Comparison of ENCODE assay signal across 1 cellular context in the genomic region with DNA sequence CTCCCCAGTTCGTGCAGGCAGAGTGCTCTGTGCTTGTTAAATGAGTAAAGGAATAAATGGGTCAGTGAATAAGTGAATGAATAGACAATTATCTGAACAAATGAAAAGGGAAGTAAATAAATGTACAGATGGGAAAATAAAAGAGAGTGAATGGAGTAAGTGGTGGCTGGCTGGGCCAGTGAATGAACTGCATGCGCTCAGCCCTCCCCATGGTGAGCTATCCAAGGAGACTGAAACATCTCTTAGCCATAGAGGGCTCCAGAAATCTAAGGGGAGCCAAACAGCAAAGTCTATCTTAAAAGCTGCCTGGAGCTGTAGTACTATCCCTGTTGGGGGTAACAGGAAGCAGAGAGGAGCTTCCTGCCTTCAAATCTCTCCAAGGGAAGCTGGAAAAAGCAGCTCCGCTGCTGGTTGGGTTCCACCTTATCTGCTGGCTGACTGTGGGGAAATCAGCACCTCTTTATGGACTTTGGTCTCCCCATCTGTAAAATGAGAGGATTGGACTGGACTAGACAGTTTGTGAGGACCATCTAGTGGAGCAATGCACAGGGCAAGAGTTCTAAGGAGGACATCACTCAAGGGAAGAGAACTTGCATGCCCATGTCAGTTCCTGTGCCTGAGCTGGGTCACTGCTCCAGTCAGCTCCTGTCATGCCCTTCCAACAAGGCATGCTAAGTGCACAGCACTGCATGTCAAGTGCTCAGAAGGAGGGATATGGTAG.
A peak's percentile ranks its signal among the peaks of the same experiment; 100 is the strongest.
TF ChIP-seq lines count a peak whose summit lies in the region.

No MANE protein-coding gene starts in this region.

TF ChIP-seq in HepG2, 621 proteins besides CTCF, POLR2A, EP300 and RAD21 (continued from another document and continues in another):
- TF ChIP-seq, protein P1, sequence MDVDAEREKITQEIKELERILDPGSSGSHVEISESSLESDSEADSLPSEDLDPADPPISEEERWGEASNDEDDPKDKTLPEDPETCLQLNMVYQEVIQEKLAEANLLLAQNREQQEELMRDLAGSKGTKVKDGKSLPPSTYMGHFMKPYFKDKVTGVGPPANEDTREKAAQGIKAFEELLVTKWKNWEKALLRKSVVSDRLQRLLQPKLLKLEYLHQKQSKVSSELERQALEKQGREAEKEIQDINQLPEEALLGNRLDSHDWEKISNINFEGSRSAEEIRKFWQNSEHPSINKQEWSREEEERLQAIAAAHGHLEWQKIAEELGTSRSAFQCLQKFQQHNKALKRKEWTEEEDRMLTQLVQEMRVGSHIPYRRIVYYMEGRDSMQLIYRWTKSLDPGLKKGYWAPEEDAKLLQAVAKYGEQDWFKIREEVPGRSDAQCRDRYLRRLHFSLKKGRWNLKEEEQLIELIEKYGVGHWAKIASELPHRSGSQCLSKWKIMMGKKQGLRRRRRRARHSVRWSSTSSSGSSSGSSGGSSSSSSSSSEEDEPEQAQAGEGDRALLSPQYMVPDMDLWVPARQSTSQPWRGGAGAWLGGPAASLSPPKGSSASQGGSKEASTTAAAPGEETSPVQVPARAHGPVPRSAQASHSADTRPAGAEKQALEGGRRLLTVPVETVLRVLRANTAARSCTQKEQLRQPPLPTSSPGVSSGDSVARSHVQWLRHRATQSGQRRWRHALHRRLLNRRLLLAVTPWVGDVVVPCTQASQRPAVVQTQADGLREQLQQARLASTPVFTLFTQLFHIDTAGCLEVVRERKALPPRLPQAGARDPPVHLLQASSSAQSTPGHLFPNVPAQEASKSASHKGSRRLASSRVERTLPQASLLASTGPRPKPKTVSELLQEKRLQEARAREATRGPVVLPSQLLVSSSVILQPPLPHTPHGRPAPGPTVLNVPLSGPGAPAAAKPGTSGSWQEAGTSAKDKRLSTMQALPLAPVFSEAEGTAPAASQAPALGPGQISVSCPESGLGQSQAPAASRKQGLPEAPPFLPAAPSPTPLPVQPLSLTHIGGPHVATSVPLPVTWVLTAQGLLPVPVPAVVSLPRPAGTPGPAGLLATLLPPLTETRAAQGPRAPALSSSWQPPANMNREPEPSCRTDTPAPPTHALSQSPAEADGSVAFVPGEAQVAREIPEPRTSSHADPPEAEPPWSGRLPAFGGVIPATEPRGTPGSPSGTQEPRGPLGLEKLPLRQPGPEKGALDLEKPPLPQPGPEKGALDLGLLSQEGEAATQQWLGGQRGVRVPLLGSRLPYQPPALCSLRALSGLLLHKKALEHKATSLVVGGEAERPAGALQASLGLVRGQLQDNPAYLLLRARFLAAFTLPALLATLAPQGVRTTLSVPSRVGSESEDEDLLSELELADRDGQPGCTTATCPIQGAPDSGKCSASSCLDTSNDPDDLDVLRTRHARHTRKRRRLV (CRISPR knock-in tag; IDR thresholded peaks at IDR 0.05), result 0 out of 2 replicates have a peak, but pooled peaks have one; percentile 33
- TF ChIP-seq HIVEP1 (CRISPR knock-in tag; IDR thresholded peaks at IDR 0.05) (peak; percentile 71; the same call in 1 of the 2 replicates), ZNF354B (CRISPR knock-in tag; IDR thresholded peaks at IDR 0.05) (peak; percentile 68; the same call in 1 of the 2 replicates), GPN1 (CRISPR knock-in tag; IDR thresholded peaks at IDR 0.05; ENCODE audit: borderline replicate concordance) (no peak), EED (CRISPR knock-in tag; IDR thresholded peaks at IDR 0.05) (no peak), POLR2AphosphoS2 (IDR thresholded peaks at IDR 0.05; ENCODE audit: low read depth, low read length) (no peak), ZSCAN12 (CRISPR knock-in tag; IDR thresholded peaks at IDR 0.05) (peak; percentile 44; the same call in 1 of the 2 replicates), SP5 (CRISPR knock-in tag; IDR thresholded peaks at IDR 0.05; ENCODE audit: borderline replicate concordance, low read depth) (no peak), NFE2L1 (CRISPR knock-in tag; IDR thresholded peaks at IDR 0.05; ENCODE audit: borderline replicate concordance) (no peak), ZNF605 (CRISPR knock-in tag; IDR thresholded peaks at IDR 0.05) (peak; percentile 21; the same call in 1 of the 2 replicates), MAFF (IDR thresholded peaks at IDR 0.05; ENCODE audit: low read depth, low read length) (no peak), ZSCAN21 (CRISPR knock-in tag; IDR thresholded peaks at IDR 0.05; ENCODE audit: borderline replicate concordance) (peak; percentile 58; the same call in 1 of the 2 replicates), TCF12 (IDR thresholded peaks at IDR 0.05) (no peak), TCF12 (CRISPR knock-in tag; IDR thresholded peaks at IDR 0.05) (0 out of 2 replicates have a peak, but pooled peaks have one; percentile 33), ATRX (CRISPR knock-in tag; IDR thresholded peaks at IDR 0.05; ENCODE audit: borderline replicate concordance) (no peak), KDM6A (CRISPR knock-in tag; IDR thresholded peaks at IDR 0.05; ENCODE audit: low read depth) (peak; percentile 41; the same call in 1 of the 2 replicates), ZNF501 (CRISPR knock-in tag; IDR thresholded peaks at IDR 0.05) (no peak), LCORL (IDR thresholded peaks at IDR 0.05) (no peak), LCORL (CRISPR knock-in tag; IDR thresholded peaks at IDR 0.05) (no peak), TBX2 (CRISPR knock-in tag; IDR thresholded peaks at IDR 0.05; ENCODE audit: borderline replicate concordance) (peak; percentile 39; the same call in 1 of the 2 replicates), ZNF746 (CRISPR knock-in tag; IDR thresholded peaks at IDR 0.05) (0 out of 2 replicates have a peak, but pooled peaks have one; percentile 39), ZNF777 (CRISPR knock-in tag; IDR thresholded peaks at IDR 0.05) (0 out of 2 replicates have a peak, but pooled peaks have one; percentile 31), PITX1 (CRISPR knock-in tag; IDR thresholded peaks at IDR 0.05) (no peak), ZNF124 (CRISPR knock-in tag; IDR thresholded peaks at IDR 0.05) (0 out of 2 replicates have a peak, but pooled peaks have one; percentile 59), ZNF3 (CRISPR knock-in tag; IDR thresholded peaks at IDR 0.05) (0 out of 2 replicates have a peak, but pooled peaks have one; percentile 55), BORCS8-MEF2B (CRISPR knock-in tag; IDR thresholded peaks at IDR 0.05) (0 out of 2 replicates have a peak, but pooled peaks have one; percentile 17), CREM (IDR thresholded peaks at IDR 0.05) (peak; percentile 26; the same call in 1 of the 2 replicates), CREM (CRISPR knock-in tag; IDR thresholded peaks at IDR 0.05) (no peak), ZC3H13 (CRISPR knock-in tag; IDR thresholded peaks at IDR 0.05) (no peak), ZNF644 (CRISPR knock-in tag; IDR thresholded peaks at IDR 0.05; ENCODE audit: low read depth) (peak; percentile 86), HNRNPUL1 (IDR thresholded peaks at IDR 0.05; ENCODE audit: low read depth, low read length) (no peak), SMARCC2 (IDR thresholded peaks at IDR 0.05) (no peak), KDM1A (CRISPR knock-in tag; IDR thresholded peaks at IDR 0.05) (peak; percentile 33; the same call in 1 of the 2 replicates), XRCC5 (optimal IDR thresholded peaks at IDR 0.05; ENCODE audit: low read length) (peak; percentile 33)
- TF ChIP-seq, protein P2, sequence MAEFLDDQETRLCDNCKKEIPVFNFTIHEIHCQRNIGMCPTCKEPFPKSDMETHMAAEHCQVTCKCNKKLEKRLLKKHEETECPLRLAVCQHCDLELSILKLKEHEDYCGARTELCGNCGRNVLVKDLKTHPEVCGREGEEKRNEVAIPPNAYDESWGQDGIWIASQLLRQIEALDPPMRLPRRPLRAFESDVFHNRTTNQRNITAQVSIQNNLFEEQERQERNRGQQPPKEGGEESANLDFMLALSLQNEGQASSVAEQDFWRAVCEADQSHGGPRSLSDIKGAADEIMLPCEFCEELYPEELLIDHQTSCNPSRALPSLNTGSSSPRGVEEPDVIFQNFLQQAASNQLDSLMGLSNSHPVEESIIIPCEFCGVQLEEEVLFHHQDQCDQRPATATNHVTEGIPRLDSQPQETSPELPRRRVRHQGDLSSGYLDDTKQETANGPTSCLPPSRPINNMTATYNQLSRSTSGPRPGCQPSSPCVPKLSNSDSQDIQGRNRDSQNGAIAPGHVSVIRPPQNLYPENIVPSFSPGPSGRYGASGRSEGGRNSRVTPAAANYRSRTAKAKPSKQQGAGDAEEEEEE (CRISPR knock-in tag; IDR thresholded peaks at IDR 0.05; ENCODE audit: borderline replicate concordance), result no peak
- TF ChIP-seq, protein P3, sequence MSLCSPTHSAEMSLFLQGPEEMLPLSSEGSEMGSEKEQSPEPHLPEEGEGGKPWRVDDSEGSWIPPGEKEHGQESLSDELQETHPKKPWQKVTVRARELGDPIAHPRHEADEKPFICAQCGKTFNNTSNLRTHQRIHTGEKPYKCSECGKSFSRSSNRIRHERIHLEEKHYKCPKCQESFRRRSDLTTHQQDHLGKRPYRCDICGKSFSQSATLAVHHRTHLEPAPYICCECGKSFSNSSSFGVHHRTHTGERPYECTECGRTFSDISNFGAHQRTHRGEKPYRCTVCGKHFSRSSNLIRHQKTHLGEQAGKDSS (CRISPR knock-in tag; IDR thresholded peaks at IDR 0.05; ENCODE audit: borderline replicate concordance, low read depth), result peak; percentile 5; the same call in 1 of the 2 replicates
- TF ChIP-seq, protein P4, sequence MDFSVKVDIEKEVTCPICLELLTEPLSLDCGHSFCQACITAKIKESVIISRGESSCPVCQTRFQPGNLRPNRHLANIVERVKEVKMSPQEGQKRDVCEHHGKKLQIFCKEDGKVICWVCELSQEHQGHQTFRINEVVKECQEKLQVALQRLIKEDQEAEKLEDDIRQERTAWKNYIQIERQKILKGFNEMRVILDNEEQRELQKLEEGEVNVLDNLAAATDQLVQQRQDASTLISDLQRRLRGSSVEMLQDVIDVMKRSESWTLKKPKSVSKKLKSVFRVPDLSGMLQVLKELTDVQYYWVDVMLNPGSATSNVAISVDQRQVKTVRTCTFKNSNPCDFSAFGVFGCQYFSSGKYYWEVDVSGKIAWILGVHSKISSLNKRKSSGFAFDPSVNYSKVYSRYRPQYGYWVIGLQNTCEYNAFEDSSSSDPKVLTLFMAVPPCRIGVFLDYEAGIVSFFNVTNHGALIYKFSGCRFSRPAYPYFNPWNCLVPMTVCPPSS (IDR thresholded peaks at IDR 0.05), result no peak
- TF ChIP-seq, protein P5, sequence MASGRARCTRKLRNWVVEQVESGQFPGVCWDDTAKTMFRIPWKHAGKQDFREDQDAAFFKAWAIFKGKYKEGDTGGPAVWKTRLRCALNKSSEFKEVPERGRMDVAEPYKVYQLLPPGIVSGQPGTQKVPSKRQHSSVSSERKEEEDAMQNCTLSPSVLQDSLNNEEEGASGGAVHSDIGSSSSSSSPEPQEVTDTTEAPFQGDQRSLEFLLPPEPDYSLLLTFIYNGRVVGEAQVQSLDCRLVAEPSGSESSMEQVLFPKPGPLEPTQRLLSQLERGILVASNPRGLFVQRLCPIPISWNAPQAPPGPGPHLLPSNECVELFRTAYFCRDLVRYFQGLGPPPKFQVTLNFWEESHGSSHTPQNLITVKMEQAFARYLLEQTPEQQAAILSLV (CRISPR knock-in tag; IDR thresholded peaks at IDR 0.05; ENCODE audit: borderline replicate concordance), result no peak
- TF ChIP-seq, protein P6, sequence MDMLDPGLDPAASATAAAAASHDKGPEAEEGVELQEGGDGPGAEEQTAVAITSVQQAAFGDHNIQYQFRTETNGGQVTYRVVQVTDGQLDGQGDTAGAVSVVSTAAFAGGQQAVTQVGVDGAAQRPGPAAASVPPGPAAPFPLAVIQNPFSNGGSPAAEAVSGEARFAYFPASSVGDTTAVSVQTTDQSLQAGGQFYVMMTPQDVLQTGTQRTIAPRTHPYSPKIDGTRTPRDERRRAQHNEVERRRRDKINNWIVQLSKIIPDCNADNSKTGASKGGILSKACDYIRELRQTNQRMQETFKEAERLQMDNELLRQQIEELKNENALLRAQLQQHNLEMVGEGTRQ (IDR thresholded peaks at IDR 0.05; ENCODE audit: low read depth, low read length), result no peak
- TF ChIP-seq, protein P6 (CRISPR knock-in tag; IDR thresholded peaks at IDR 0.05; ENCODE audit: borderline replicate concordance), result no peak
- TF ChIP-seq, protein P7, sequence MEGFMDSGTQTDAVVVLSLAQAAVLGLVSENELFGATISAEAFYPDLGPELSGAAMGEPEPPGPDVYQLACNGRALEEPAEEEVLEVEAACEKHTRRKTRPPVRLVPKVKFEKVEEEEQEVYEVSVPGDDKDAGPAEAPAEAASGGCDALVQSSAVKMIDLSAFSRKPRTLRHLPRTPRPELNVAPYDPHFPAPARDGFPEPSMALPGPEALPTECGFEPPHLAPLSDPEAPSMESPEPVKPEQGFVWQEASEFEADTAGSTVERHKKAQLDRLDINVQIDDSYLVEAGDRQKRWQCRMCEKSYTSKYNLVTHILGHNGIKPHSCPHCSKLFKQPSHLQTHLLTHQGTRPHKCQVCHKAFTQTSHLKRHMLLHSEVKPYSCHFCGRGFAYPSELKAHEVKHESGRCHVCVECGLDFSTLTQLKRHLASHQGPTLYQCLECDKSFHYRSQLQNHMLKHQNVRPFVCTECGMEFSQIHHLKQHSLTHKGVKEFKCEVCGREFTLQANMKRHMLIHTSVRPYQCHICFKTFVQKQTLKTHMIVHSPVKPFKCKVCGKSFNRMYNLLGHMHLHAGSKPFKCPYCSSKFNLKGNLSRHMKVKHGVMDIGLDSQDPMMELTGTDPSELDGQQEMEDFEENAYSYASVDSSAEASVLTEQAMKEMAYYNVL (CRISPR knock-in tag; IDR thresholded peaks at IDR 0.05; ENCODE audit: borderline replicate concordance), result 0 out of 2 replicates have a peak, but pooled peaks have one; percentile 47
- TF ChIP-seq, protein P8, sequence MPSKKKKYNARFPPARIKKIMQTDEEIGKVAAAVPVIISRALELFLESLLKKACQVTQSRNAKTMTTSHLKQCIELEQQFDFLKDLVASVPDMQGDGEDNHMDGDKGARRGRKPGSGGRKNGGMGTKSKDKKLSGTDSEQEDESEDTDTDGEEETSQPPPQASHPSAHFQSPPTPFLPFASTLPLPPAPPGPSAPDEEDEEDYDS (CRISPR knock-in tag; IDR thresholded peaks at IDR 0.05), result peak; percentile 51; the same call in 1 of the 2 replicates
- TF ChIP-seq, protein P9, sequence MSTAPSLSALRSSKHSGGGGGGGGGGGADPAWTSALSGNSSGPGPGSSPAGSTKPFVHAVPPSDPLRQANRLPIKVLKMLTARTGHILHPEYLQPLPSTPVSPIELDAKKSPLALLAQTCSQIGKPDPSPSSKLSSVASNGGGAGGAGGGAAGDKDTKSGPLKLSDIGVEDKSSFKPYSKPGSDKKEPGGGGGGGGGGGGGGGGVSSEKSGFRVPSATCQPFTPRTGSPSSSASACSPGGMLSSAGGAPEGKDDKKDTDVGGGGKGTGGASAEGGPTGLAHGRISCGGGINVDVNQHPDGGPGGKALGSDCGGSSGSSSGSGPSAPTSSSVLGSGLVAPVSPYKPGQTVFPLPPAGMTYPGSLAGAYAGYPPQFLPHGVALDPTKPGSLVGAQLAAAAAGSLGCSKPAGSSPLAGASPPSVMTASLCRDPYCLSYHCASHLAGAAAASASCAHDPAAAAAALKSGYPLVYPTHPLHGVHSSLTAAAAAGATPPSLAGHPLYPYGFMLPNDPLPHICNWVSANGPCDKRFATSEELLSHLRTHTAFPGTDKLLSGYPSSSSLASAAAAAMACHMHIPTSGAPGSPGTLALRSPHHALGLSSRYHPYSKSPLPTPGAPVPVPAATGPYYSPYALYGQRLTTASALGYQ (CRISPR knock-in tag; IDR thresholded peaks at IDR 0.05), result peak; percentile 36; the same call in 1 of the 2 replicates
